9 cellular contexts compared by ENCODE assay signal in the genomic region with DNA sequence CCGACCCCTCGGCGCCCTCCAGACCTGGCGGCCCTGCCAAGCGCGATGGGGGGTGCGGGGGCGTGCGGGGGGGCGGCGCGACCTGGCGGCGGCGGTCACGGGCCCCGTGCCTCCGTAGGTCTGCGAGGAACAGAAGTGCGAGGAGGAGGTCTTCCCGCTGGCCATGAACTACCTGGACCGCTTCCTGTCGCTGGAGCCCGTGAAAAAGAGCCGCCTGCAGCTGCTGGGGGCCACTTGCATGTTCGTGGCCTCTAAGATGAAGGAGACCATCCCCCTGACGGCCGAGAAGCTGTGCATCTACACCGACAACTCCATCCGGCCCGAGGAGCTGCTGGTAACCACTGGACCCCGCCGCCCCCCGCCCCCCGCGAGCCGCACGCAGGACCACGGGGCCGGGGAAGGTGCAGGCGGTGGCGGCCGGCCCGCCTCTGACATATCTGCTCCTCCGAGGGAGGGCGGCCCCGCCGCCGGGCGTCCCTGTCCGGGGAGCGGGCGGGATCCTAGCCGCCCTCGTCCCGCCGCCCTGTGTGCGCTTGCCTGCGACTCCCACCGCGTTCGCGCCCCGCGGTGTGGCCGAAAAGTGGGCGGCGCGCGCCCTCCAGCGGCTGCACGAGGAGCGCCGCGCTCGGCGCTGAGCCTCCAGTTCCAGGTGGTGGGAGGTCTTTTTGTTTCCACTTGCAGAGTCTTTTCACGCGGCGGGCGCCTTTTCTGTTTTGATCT. TPM values are rescaled to one million over a fixed set of nuclear protein-coding genes. Genes with fewer than 3 reads are reported as not detected.
A peak's percentile ranks its signal among the peaks of the same experiment; 100 is the strongest.
DNase-seq lines count a peak whose midpoint lies in the region; ATAC-seq, FAIRE-seq and TF ChIP-seq lines count a peak whose summit lies in the region.
"Had no signal": no experiment of that assay in that cellular context is flagged by ENCODE, and none has a peak within 500 bp of the region (broad histone marks: within the 10 kb centered on the region; RNA-seq: fewer than 3 reads in every experiment).

No MANE protein-coding gene starts in this region.

- no peak for FAIRE-seq in bronchial epithelial cell (lab: Jason Lieb, UNC)
- FAIRE-seq in keratinocyte (lab: Jason Lieb, UNC) = no peak
- FAIRE-seq: colon had no signal

- peak overlapping the region; percentile 86 for H3K9ac ChIP-seq in keratinocyte (ENCODE audit: control insufficient read depth, extremely low read depth, insufficient read depth, low read length)

- H3K9me3 ChIP-seq in CD8-positive, alpha-beta memory T cell (ENCODE audit: low read length) = no peaks in the 10 kb centered on the region
- no peaks in the 10 kb centered on the region for H3K9me3 ChIP-seq in keratinocyte (ENCODE audit: control insufficient read depth, low read depth, low read length)

- peaks cover 20 to 32% (median 24%) of the 10 kb centered on the region in 3 donors for H3K4me1 Mint-ChIP-seq in CD8-positive, alpha-beta memory T cell
- peaks cover 8% of the 10 kb centered on the region; the same call in 1 of the 2 replicates for H3K4me1 Mint-ChIP-seq in WTC11

- dilution Hi-C loops in keratinocyte (cut with MboI; ENCODE audit: extremely low pct_ligation_motif_present, low sequenced_read_pairs) = no loop called here

- H3K27me3 Mint-ChIP-seq in CD8-positive, alpha-beta memory T cell = peaks cover 24 to 26% of the 10 kb centered on the region in 2 donors
- H3K27me3 Mint-ChIP-seq in WTC11 (ENCODE audit: low read depth) = no peaks in the 10 kb centered on the region

- no peak overlapping the region for H3K27ac ChIP-seq in CD8-positive, alpha-beta memory T cell (ENCODE audit: low read depth, low read length)
- peak overlapping the region; percentile 65 for H3K27ac ChIP-seq in keratinocyte (ENCODE audit: control insufficient read depth, insufficient read depth, low read length)

- peaks cover 51% of the 10 kb centered on the region for H3K79me2 ChIP-seq in keratinocyte (ENCODE audit: control insufficient read depth, insufficient read depth, low read length)

- H3K4me3 Mint-ChIP-seq in CD8-positive, alpha-beta memory T cell = peak overlapping the region; percentile 74 to 88 (median 80)
- H3K4me3 Mint-ChIP-seq in WTC11 = peak overlapping the region; percentile 67

- peak overlapping the region; percentile 64 for H3K4me2 ChIP-seq in keratinocyte (ENCODE audit: control insufficient read depth, extremely low read depth, insufficient read depth, low read depth, low read length)

- DNase-seq in CD8-positive, alpha-beta memory T cell = peak; percentile 65 to 81 (median 70)
- DNase-seq in NCI-H1930 (lab: John Stamatoyannopoulos, UW) = peak; percentile 17 to 55
- DNase-seq in WTC11 (ENCODE audit: low spot score) = peak; percentile 77
- DNase-seq in bronchial epithelial cell (ENCODE audit: low read depth) = peak; percentile 42
- no peak for DNase-seq in keratinocyte (ENCODE audit: low read depth, low spot score)
- peak; percentile 55 to 63 for DNase-seq in stimulated activated CD4-positive, alpha-beta T cell treated with anti-CD3 and anti-CD28 coated beads, Interleukin-12 subunit alpha, Interleukin-12 subunit beta, amount 100 ng/mL, for 24 hours (ENCODE audit: low read depth in 2 of 2)

- no peaks in the 10 kb centered on the region for H3K9me3 Mint-ChIP-seq in CD8-positive, alpha-beta memory T cell
- H3K9me3 Mint-ChIP-seq in WTC11 = no peaks in the 10 kb centered on the region

- TF ChIP-seq CTCF in WTC11 (IDR thresholded peaks at IDR 0.05) = peak; percentile 92
- peak; percentile 93 for TF ChIP-seq CTCF in bronchial epithelial cell (IDR thresholded peaks at IDR 0.05; ENCODE audit: insufficient read depth, low read length, severe bottlenecking)
- TF ChIP-seq CTCF in keratinocyte (optimal IDR thresholded peaks at IDR 0.05 in 1 of 3, IDR thresholded peaks at IDR 0.05 in 1 of 3, conservative IDR thresholded peaks at IDR 0.05 in 1 of 3; ENCODE audit: extremely low read depth in 1 of 3, insufficient read depth in 2 of 3, low read length in 3 of 3) = peak; percentile 68 to 87 (median 86)

- H3K36me3 Mint-ChIP-seq in CD8-positive, alpha-beta memory T cell = no peaks in the 10 kb centered on the region
- peaks cover 15% of the 10 kb centered on the region for H3K36me3 Mint-ChIP-seq in WTC11

- POLR2A ChIA-PET in CD8-positive, alpha-beta memory T cell (lab: Charles Lee) = no interaction called here
- POLR2A ChIA-PET in WTC11 (lab: Charles Lee) = interaction anchor here (0.6 to 1.8 kb wide), 5 partner anchors 13 to 350 kb away, joined by 3 to 4 read pairs (median 3); no protein-coding TSS in a partner anchor

- peaks cover 22% of the 10 kb centered on the region for H3K27me3 ChIP-seq in CD8-positive, alpha-beta memory T cell (ENCODE audit: insufficient read depth, low read length, poor library complexity, severe bottlenecking)
- H3K27me3 ChIP-seq in bronchial epithelial cell (ENCODE audit: control insufficient read depth, insufficient read depth, low read length) = no peaks in the 10 kb centered on the region
- peaks cover under 1% of the 10 kb centered on the region for H3K27me3 ChIP-seq in keratinocyte (ENCODE audit: control insufficient read depth, extremely low read depth, insufficient read depth, low read length)

- H3K9me1 ChIP-seq in keratinocyte (ENCODE audit: control insufficient read depth, extremely low read depth, insufficient read depth, low read length) = no peaks in the 10 kb centered on the region

- H3K36me3 ChIP-seq in CD8-positive, alpha-beta memory T cell (ENCODE audit: insufficient read depth, low read length) = no peaks in the 10 kb centered on the region
- H3K36me3 ChIP-seq in bronchial epithelial cell (ENCODE audit: control insufficient read depth, insufficient read depth, low read length) (peaks cover 18% of the 10 kb centered on the region), keratinocyte (ENCODE audit: control insufficient read depth in 2 of 2, extremely low read depth in 1 of 2, insufficient read depth in 2 of 2, low read length in 2 of 2) (peaks cover 20 to 30% of the 10 kb centered on the region in 2 experiments)

- ATAC-seq in GM21786 (IDR thresholded peaks at IDR 0.05; ENCODE audit: unreplicated experiment) (peak; percentile 41), WTC11 (peak; percentile 2), GM21360 (IDR thresholded peaks at IDR 0.05; ENCODE audit: unreplicated experiment) (no peak)

- H3K4me3 ChIP-seq in CD8-positive, alpha-beta memory T cell (ENCODE audit: low read length) = peak overlapping the region; percentile 43
- H3K4me3 ChIP-seq in bronchial epithelial cell (ENCODE audit: low read depth, low read length) (peak overlapping the region; percentile 92), keratinocyte (ENCODE audit: control insufficient read depth in 2 of 3, extremely low read depth in 1 of 3, insufficient read depth in 2 of 3, low read depth in 1 of 3, low read length in 3 of 3) (peak overlapping the region; percentile 72 to 95 (median 73))

- peaks cover 30% of the 10 kb centered on the region for H3K4me1 ChIP-seq in CD8-positive, alpha-beta memory T cell (ENCODE audit: insufficient read depth, low read length)
- peaks cover 21% of the 10 kb centered on the region for H3K4me1 ChIP-seq in keratinocyte (ENCODE audit: control insufficient read depth, extremely low read depth, insufficient read depth, low read length)

- H4K20me1 ChIP-seq in keratinocyte (ENCODE audit: control insufficient read depth, extremely low read depth, insufficient read depth, low read length) = peaks cover 21% of the 10 kb centered on the region

- CTCF ChIA-PET in CD8-positive, alpha-beta memory T cell (lab: Charles Lee) = interaction anchor here (0.7 to 3.1 kb wide), 12 partner anchors 10 to 1317 kb away, joined by 3 to 28 read pairs (median 4); partner anchors contain the start of gene MYEOV
- CTCF ChIA-PET in WTC11 (lab: Charles Lee) = interaction anchor here (0.6 to 3.9 kb wide), 16 partner anchors 10 to 692 kb away, joined by 3 to 30 read pairs (median 6); partner anchors contain the start of gene MYEOV

- H2AFZ ChIP-seq in keratinocyte (ENCODE audit: control insufficient read depth, low read length) = no peak overlapping the region

- no peak overlapping the region for H3K27ac Mint-ChIP-seq in CD8-positive, alpha-beta memory T cell
- H3K27ac Mint-ChIP-seq in WTC11 = no peak overlapping the region

TF ChIP-seq in WTC11, 78 proteins besides CTCF, POLR2A, EP300 and RAD21 (continues in another document):
- TF ChIP-seq SMAD4 (CRISPR knock-in tag; IDR thresholded peaks at IDR 0.05) = no peak
- TF ChIP-seq JUN (CRISPR knock-in tag; IDR thresholded peaks at IDR 0.05) = no peak
- no peak for TF ChIP-seq ZNF671 (CRISPR knock-in tag; IDR thresholded peaks at IDR 0.05)

RNA-seq across cellular contexts. Expression of gene CCND1, which starts 2.1 kb away (rescaled TPM):
- 1 to 10 TPM; 2.8 to 3.8 TPM for total RNA-seq in CD8-positive, alpha-beta memory T cell
- polyA plus RNA-seq in CD8-positive, alpha-beta memory T cell = 0.18 TPM
- total RNA-seq in WTC11 (2021) = 212 to 224 TPM (median 224 TPM) in 3 replicates
- 83.8 and 198 TPM in 2 replicates for total RNA-seq in bronchial epithelial cell
- polyA plus RNA-seq in keratinocyte = 124 to 216 TPM (median 193 TPM) in 3 replicates
- 40.4 TPM for polyA plus RNA-seq in keratinocyte (2011; ENCODE audit: low read depth)
- 179 and 282 TPM in 2 replicates for polyA plus RNA-seq in keratinocyte (2011; cell fraction: cytosol; rRNA removed)
- 241 and 313 TPM in 2 replicates for polyA plus RNA-seq in keratinocyte (2011; cell fraction: nucleus; rRNA removed)
- 64.5 and 271 TPM in 2 replicates for polyA plus RNA-seq in keratinocyte (2012; ENCODE audit: low replicate concordance)
- 189 to 848 TPM (median 232 TPM) in 3 replicates for polyA minus RNA-seq in keratinocyte
- polyA minus RNA-seq in keratinocyte (2011; cell fraction: cytosol; rRNA and poly(A)+ RNA removed) = 639 TPM
- 278 and 320 TPM in 2 replicates for polyA minus RNA-seq in keratinocyte (2011; cell fraction: nucleus; rRNA and poly(A)+ RNA removed)

RNA-seq across cellular contexts. Expression of gene LTO1, which starts 32.1 kb away (rescaled TPM):
- 10 to 100 TPM; 24.8 to 25.0 TPM for total RNA-seq in CD8-positive, alpha-beta memory T cell
- 15.8 TPM for polyA plus RNA-seq in CD8-positive, alpha-beta memory T cell
- total RNA-seq in WTC11 (2021) (20.5 to 27.5 TPM (median 20.6 TPM) in 3 replicates), bronchial epithelial cell (18.2 and 22.7 TPM in 2 replicates)
- polyA plus RNA-seq in keratinocyte = 19.8 to 24.3 TPM (median 22.9 TPM) in 3 replicates
- polyA plus RNA-seq in keratinocyte (2011; ENCODE audit: low read depth) = 18.0 TPM
- 14.2 and 16.1 TPM in 2 replicates for polyA plus RNA-seq in keratinocyte (2011; cell fraction: cytosol; rRNA removed)
- polyA plus RNA-seq in keratinocyte (2011; cell fraction: nucleus; rRNA removed) = 49.3 and 58.7 TPM in 2 replicates
- polyA plus RNA-seq in keratinocyte (2012; ENCODE audit: low replicate concordance) = 14.2 and 15.2 TPM in 2 replicates
- 8.4 to 11.2 TPM (median 10.8 TPM) in 3 replicates for polyA minus RNA-seq in keratinocyte
- polyA minus RNA-seq in keratinocyte (2011; cell fraction: cytosol; rRNA and poly(A)+ RNA removed) = 5.6 TPM
- 15.1 and 16.9 TPM in 2 replicates for polyA minus RNA-seq in keratinocyte (2011; cell fraction: nucleus; rRNA and poly(A)+ RNA removed)

Comparison
In these comparisons a context has a peak if more than half of its experiments do, and no peak if none do; other contexts are left out.
1. RNA of gene CCND1, which starts 2.1 kb away (total RNA-seq): 212 to 224 TPM in WTC11 and 83.8 to 198 TPM in bronchial epithelial cell; 2.8 to 3.8 TPM in CD8-positive, alpha-beta memory T cell; every median in the first group is over 10 times any median in the second.
2. Peak in every context shown above with its lines, with median percentiles within 50 percentile points of each other: H3K4me3 ChIP-seq and CTCF ChIP-seq.